In the genomic region with DNA sequence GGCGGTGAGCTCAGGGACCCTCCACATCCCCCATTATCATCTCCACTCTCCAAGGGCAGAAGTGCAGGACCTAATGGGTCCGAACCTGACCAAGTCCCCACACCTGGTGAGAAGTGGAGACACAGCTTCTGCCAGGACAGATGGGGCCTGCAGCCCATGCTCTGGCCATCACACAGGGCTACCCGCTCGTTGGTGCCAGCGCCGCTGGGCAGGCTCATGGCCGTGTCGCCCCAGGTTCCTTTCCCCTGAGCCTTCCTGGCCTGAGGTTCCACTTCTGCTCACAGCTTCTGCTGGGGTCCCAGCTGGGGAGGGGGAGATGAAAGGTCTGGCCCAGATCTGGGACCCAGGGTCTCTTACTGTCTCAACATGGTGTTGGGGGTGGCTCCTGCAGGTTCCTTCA, we compare ENCODE assay signal across 9 cellular contexts.
"Had no signal": no experiment of that assay in that cellular context is flagged by ENCODE, and none has a peak within 500 bp of the region (broad histone marks: within the 10 kb centered on the region; RNA-seq: fewer than 3 reads in every experiment).

No MANE protein-coding gene starts in this region.

- H3K4me3 ChIP-seq: GM23248, GM23338, HAP-1 had no signal

- H3K4me2 ChIP-seq: GM23338 had no signal

- H3K27ac Mint-ChIP-seq: GM23338, H9, HFFc6 had no signal

- H3K4me1 ChIP-seq: HAP-1 had no signal

- H3K4me3 Mint-ChIP-seq: GM23338, H9, HFFc6 had no signal

- H3K36me3 ChIP-seq: HAP-1 had no signal

- H3K27ac ChIP-seq: GM23248 had no signal

- DNase-seq: GM23248, GOT3, H7, H9, HCEC 1CT, HFFc6 had no signal

- H3K9ac ChIP-seq: GM23248 had no signal

- ATAC-seq: GM23338, HCT116 had no signal

- H3K9me3 ChIP-seq: HAP-1 had no signal

- H2AFZ ChIP-seq: GM23248, GM23338 had no signal

- H3K9me3 Mint-ChIP-seq: GM23338, H9 had no signal
